Comparison of ENCODE assay signal across 12 cellular contexts in the genomic region with DNA sequence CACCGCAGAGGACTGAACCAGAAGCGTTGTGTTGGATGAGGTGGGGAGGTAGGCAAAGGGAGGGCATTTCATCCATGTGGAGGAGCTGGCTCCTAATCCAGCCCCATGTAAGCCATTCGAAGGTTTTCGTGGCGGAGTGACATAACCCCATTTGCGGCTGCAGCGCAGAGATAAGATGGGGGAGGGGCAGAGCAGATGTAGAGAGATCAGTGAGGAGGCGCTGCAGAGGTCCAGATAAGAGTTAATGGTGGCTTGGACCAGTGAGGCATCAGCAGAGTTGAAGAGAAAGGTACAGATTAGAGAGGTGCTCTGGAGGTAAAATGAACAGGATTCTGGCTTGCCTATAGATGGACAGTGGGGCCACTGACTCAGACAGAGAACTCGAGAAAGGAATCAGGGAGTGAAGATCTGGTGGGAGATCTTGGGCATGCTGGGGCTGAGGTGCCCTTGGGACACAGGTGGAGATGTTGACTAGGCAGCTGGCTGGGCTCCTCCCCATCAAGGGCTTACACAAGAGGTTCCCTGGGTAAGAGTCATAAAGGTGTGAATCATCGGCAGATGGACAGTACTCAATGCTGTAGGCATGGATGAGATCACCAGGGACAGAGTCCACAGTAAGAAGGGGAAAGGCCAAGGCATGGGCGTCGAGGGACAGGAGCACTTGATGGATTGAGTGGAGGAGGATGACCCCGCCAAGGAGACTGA. TPM values are rescaled to one million over a fixed set of nuclear protein-coding genes. Genes with fewer than 3 reads are reported as not detected.
DNase-seq lines count a peak whose midpoint lies in the region; ATAC-seq and TF ChIP-seq lines count a peak whose summit lies in the region.
"Had no signal": no experiment of that assay in that cellular context is flagged by ENCODE, and none has a peak within 500 bp of the region (broad histone marks: within the 10 kb centered on the region; RNA-seq: fewer than 3 reads in every experiment).

No MANE protein-coding gene starts in this region.

- POLR2A ChIA-PET in BJ (lab: Charles Lee) = interaction anchor here (0.6 kb wide), 2 partner anchors 221 to 391 kb away, joined by 3 to 5 read pairs; no protein-coding TSS in a partner anchor

- ATAC-seq in left lobe of liver = peak; percentile 44
- ATAC-seq in GM21390 (IDR thresholded peaks at IDR 0.05; ENCODE audit: unreplicated experiment) = no peak
- no peak for ATAC-seq in HG02885 (IDR thresholded peaks at IDR 0.05; ENCODE audit: poor library complexity, unreplicated experiment)
- no peak for ATAC-seq in GM21786 (IDR thresholded peaks at IDR 0.05; ENCODE audit: unreplicated experiment)

- TF ChIP-seq CTCF in BJ (IDR thresholded peaks at IDR 0.05; ENCODE audit: insufficient read depth, low read depth, low read length) = no peak

- H3K36me3 ChIP-seq in BJ (ENCODE audit: control insufficient read depth, insufficient read depth, low read length) = no peaks in the 10 kb centered on the region
- no peaks in the 10 kb centered on the region for H3K36me3 ChIP-seq in adipocyte (ENCODE audit: control insufficient read depth, insufficient read depth, low read length, severe bottlenecking)

- H3K4me3 ChIP-seq in BJ (ENCODE audit: low read depth, low read length) = no peak overlapping the region
- H3K4me3 ChIP-seq in adipocyte (ENCODE audit: low read length) = no peak overlapping the region

- CTCF ChIA-PET in BJ (lab: Yijun Ruan, JAX) = interaction anchor here (0.8 kb wide), 1 partner anchor 23 kb away, joined by 3 read pairs; no protein-coding TSS in a partner anchor

- peaks cover 11% of the 10 kb centered on the region for H3K4me1 ChIP-seq in adipocyte (ENCODE audit: control insufficient read depth, insufficient read depth, low read length)

- H3K27me3 ChIP-seq in BJ (ENCODE audit: control insufficient read depth, insufficient read depth, low read length) (no peaks in the 10 kb centered on the region), adipocyte (replicated peaks; ENCODE audit: control insufficient read depth, insufficient read depth, low read length) (no peaks in the 10 kb centered on the region)

- DNase-seq in BJ (ENCODE audit: low read depth) (peak; percentile 39), KBM-7 (peak; percentile 30), adipocyte (ENCODE audit: low read depth) (peak; percentile 31), left lobe of liver (ENCODE audit: low spot score) (no peak)
- no peak for DNase-seq in stimulated activated CD4-positive, alpha-beta T cell treated with anti-CD3 and anti-CD28 coated beads, Interleukin-12 subunit alpha, Interleukin-12 subunit beta, amount 100 ng/mL, for 4 hours
- DNase-seq: activated T-cell treated with anti-CD3 and anti-CD28 coated beads, Interleukin-2, amount 50 U/mL, for 24 hours; naive B cell; SIG-M5 had no signal

- in situ Hi-C loops in KBM-7 (cut with MboI; ENCODE audit: low pct_unique_long_range_greater_than_20kb, low sequenced_read_pairs) = no loop called here

- H3K9me3 ChIP-seq in adipocyte (ENCODE audit: control insufficient read depth, low read length) = no peaks in the 10 kb centered on the region

- H3K9ac ChIP-seq in adipocyte (ENCODE audit: low read length) = no peak overlapping the region

RNA-seq across cellular contexts. Expression of a gene that starts 7.8 kb away (rescaled TPM):
- polyA plus RNA-seq in BJ (2011; rRNA removed) = 70.3 and 97.0 TPM in 2 replicates
- polyA minus RNA-seq in BJ (2011; rRNA and poly(A)+ RNA removed) = 157 and 205 TPM in 2 replicates
- total RNA-seq in left lobe of liver = 290 TPM
- polyA plus RNA-seq: IgD-negative memory B cell had no signal

Comparison
In these comparisons a context has a peak if more than half of its experiments do, and no peak if none do; other contexts are left out.
1. DNase-seq: peak in BJ (single experiment), KBM-7 (single experiment) and adipocyte (single experiment); none in left lobe of liver (single experiment) and stimulated activated CD4-positive, alpha-beta T cell treated with anti-CD3 and anti-CD28 coated beads, Interleukin-12 subunit alpha, Interleukin-12 subunit beta, amount 100 ng/mL, for 4 hours (single experiment).